Comparison of ENCODE assay signal across 1 cellular context in the genomic region with DNA sequence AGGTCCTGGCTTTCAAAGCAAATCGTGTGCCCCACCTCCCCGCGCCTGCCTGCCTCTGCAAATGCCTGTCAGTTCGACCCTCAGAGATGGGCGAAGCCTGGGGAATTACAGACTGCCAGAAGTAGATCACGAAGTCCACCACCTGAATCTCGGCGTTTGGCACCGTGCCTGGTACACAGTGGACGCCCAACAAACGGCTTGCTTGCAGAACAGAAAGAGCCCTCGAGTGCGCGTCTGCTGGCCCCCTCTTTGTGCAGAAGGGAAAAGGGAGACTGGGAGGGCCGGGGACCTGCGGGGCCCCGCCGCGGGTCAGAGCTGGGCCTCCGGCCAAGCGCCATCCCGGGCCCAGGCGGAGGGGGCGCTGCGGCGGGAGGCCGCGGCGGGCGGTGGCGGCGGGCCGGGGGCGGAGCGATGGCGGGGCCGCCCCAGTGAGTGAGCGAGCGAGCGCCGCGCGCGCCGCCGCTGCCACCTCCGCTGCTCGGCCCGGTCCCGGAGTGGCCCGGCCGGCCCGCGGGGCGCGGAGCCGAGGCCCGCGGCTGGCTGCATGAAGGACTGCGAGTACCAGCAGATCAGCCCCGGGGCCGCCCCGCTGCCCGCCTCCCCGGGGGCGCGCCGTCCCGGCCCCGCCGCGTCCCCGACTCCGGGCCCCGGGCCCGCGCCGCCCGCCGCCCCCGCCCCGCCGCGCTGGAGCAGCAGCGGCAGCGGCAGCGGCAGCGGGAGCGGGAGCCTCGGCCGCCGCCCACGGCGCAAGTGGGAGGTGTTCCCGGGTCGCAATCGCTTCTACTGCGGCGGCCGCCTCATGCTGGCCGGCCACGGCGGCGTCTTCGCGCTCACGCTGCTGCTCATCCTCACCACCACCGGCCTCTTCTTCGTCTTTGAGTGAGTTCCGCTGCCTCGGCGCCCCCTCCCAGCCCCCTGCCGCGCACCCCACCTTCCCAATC.
TF ChIP-seq lines count a peak whose summit lies in the region.

A gene with protein sequence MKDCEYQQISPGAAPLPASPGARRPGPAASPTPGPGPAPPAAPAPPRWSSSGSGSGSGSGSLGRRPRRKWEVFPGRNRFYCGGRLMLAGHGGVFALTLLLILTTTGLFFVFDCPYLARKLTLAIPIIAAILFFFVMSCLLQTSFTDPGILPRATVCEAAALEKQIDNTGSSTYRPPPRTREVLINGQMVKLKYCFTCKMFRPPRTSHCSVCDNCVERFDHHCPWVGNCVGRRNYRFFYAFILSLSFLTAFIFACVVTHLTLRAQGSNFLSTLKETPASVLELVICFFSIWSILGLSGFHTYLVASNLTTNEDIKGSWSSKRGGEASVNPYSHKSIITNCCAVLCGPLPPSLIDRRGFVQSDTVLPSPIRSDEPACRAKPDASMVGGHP (plus strand): TSS at position 428 of the 941 bp plus-strand sequence. CDS start 117 bp downstream, at position 545.

TF ChIP-seq in K562, 482 proteins besides CTCF, POLR2A, EP300 and RAD21 (continued from another document):
- TF ChIP-seq HEY1 (CRISPR knock-in tag; IDR thresholded peaks at IDR 0.05; ENCODE audit: borderline replicate concordance) (no peak), ZNF263 (CRISPR knock-in tag; IDR thresholded peaks at IDR 0.05; ENCODE audit: borderline replicate concordance) (no peak; the same call in 1 of the 2 replicates), FOXJ3 (CRISPR knock-in tag; IDR thresholded peaks at IDR 0.05) (no peak), ZNF316 (IDR thresholded peaks at IDR 0.05) (no peak), WHSC1 (IDR thresholded peaks at IDR 0.05; ENCODE audit: low read length) (no peak), ZKSCAN3 (CRISPR knock-in tag; IDR thresholded peaks at IDR 0.05) (no peak), STAG1 (CRISPR knock-in tag; IDR thresholded peaks at IDR 0.05; ENCODE audit: borderline replicate concordance) (no peak), ZEB2 (IDR thresholded peaks at IDR 0.05) (no peak), ELF1 (tag; IDR thresholded peaks at IDR 0.05) (no peak), PHB (CRISPR knock-in tag; IDR thresholded peaks at IDR 0.05) (no peak), GABPB1 (CRISPR knock-in tag; IDR thresholded peaks at IDR 0.05) (0 out of 2 replicates have a peak, but pooled peaks have one; percentile 40), MCM7 (IDR thresholded peaks at IDR 0.05) (no peak), ZNF174 (CRISPR knock-in tag; IDR thresholded peaks at IDR 0.05) (no peak), CBX1 (IDR thresholded peaks at IDR 0.05; ENCODE audit: low read depth) (peak; percentile 54; the same call in 1 of the 2 replicates), ZNF707 (CRISPR knock-in tag; conservative IDR thresholded peaks at IDR 0.05) (no peak), GATA2 (CRISPR knock-in tag; IDR thresholded peaks at IDR 0.05) (no peak)
- TF ChIP-seq, protein P1, sequence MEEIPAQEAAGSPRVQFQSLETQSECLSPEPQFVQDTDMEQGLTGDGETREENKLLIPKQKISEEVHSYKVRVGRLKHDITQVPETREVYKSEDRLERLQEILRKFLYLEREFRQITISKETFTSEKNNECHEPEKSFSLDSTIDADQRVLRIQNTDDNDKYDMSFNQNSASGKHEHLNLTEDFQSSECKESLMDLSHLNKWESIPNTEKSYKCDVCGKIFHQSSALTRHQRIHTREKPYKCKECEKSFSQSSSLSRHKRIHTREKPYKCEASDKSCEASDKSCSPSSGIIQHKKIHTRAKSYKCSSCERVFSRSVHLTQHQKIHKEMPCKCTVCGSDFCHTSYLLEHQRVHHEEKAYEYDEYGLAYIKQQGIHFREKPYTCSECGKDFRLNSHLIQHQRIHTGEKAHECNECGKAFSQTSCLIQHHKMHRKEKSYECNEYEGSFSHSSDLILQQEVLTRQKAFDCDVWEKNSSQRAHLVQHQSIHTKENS (CRISPR knock-in tag; IDR thresholded peaks at IDR 0.05), result no peak
- TF ChIP-seq, protein P2, sequence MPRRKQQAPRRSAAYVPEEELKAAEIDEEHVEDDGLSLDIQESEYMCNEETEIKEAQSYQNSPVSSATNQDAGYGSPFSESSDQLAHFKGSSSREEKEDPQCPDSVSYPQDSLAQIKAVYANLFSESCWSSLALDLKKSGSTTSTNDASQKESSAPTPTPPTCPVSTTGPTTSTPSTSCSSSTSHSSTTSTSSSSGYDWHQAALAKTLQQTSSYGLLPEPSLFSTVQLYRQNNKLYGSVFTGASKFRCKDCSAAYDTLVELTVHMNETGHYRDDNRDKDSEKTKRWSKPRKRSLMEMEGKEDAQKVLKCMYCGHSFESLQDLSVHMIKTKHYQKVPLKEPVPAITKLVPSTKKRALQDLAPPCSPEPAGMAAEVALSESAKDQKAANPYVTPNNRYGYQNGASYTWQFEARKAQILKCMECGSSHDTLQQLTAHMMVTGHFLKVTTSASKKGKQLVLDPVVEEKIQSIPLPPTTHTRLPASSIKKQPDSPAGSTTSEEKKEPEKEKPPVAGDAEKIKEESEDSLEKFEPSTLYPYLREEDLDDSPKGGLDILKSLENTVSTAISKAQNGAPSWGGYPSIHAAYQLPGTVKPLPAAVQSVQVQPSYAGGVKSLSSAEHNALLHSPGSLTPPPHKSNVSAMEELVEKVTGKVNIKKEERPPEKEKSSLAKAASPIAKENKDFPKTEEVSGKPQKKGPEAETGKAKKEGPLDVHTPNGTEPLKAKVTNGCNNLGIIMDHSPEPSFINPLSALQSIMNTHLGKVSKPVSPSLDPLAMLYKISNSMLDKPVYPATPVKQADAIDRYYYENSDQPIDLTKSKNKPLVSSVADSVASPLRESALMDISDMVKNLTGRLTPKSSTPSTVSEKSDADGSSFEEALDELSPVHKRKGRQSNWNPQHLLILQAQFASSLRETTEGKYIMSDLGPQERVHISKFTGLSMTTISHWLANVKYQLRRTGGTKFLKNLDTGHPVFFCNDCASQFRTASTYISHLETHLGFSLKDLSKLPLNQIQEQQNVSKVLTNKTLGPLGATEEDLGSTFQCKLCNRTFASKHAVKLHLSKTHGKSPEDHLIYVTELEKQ (CRISPR knock-in tag; IDR thresholded peaks at IDR 0.05), result no peak
- TF ChIP-seq, protein P3, sequence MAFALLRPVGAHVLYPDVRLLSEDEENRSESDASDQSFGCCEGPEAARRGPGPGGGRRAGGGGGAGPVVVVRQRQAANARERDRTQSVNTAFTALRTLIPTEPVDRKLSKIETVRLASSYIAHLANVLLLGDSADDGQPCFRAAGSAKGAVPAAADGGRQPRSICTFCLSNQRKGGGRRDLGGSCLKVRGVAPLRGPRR (CRISPR knock-in tag; IDR thresholded peaks at IDR 0.05), result no peak
- TF ChIP-seq, protein P4, sequence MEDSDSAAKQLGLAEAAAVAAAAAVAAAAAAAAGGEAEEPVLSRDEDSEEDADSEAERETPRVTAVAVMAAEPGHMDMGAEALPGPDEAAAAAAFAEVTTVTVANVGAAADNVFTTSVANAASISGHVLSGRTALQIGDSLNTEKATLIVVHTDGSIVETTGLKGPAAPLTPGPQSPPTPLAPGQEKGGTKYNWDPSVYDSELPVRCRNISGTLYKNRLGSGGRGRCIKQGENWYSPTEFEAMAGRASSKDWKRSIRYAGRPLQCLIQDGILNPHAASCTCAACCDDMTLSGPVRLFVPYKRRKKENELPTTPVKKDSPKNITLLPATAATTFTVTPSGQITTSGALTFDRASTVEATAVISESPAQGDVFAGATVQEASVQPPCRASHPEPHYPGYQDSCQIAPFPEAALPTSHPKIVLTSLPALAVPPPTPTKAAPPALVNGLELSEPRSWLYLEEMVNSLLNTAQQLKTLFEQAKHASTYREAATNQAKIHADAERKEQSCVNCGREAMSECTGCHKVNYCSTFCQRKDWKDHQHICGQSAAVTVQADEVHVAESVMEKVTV (CRISPR knock-in tag; IDR thresholded peaks at IDR 0.05), result no peak
- TF ChIP-seq, protein P5, sequence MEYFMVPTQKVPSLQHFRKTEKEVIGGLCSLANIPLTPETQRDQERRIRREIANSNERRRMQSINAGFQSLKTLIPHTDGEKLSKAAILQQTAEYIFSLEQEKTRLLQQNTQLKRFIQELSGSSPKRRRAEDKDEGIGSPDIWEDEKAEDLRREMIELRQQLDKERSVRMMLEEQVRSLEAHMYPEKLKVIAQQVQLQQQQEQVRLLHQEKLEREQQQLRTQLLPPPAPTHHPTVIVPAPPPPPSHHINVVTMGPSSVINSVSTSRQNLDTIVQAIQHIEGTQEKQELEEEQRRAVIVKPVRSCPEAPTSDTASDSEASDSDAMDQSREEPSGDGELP (CRISPR knock-in tag; IDR thresholded peaks at IDR 0.05; ENCODE audit: borderline replicate concordance), result peak; percentile 16; the same call in 1 of the 2 replicates
- TF ChIP-seq, protein P6, sequence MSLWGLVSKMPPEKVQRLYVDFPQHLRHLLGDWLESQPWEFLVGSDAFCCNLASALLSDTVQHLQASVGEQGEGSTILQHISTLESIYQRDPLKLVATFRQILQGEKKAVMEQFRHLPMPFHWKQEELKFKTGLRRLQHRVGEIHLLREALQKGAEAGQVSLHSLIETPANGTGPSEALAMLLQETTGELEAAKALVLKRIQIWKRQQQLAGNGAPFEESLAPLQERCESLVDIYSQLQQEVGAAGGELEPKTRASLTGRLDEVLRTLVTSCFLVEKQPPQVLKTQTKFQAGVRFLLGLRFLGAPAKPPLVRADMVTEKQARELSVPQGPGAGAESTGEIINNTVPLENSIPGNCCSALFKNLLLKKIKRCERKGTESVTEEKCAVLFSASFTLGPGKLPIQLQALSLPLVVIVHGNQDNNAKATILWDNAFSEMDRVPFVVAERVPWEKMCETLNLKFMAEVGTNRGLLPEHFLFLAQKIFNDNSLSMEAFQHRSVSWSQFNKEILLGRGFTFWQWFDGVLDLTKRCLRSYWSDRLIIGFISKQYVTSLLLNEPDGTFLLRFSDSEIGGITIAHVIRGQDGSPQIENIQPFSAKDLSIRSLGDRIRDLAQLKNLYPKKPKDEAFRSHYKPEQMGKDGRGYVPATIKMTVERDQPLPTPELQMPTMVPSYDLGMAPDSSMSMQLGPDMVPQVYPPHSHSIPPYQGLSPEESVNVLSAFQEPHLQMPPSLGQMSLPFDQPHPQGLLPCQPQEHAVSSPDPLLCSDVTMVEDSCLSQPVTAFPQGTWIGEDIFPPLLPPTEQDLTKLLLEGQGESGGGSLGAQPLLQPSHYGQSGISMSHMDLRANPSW (CRISPR knock-in tag; IDR thresholded peaks at IDR 0.05), result no peak
TF ChIP-seq in K562: peak in this region for 53.
